In genomic region chr19:40798223-40798996, GRCh38 we compare ENCODE assay signal across 8 cellular contexts. TPM values are rescaled to one million over a fixed set of nuclear protein-coding genes. Genes with fewer than 3 reads are reported as not detected.
DNase-seq lines count a peak whose midpoint lies in the region; ATAC-seq and TF ChIP-seq lines count a peak whose summit lies in the region.

No MANE protein-coding gene starts in this region.

- H3K27ac ChIP-seq in CD8-positive, alpha-beta T cell (ENCODE audit: low read depth, low read length): peak overlapping the region; percentile 97
- H3K27ac ChIP-seq in duodenal mucosa (ENCODE audit: low read depth, low read length): peak overlapping the region; percentile 82

- H3K27ac Mint-ChIP-seq in CD8-positive, alpha-beta T cell: peak overlapping the region; percentile 97

- peaks cover 50% of the 10 kb centered on the region for H3K4me1 Mint-ChIP-seq in CD8-positive, alpha-beta T cell (ENCODE audit: low read depth)

- no peaks in the 10 kb centered on the region for H3K9me3 Mint-ChIP-seq in CD8-positive, alpha-beta T cell

- peak; percentile 56 for TF ChIP-seq CTCF in CD8-positive, alpha-beta T cell (IDR thresholded peaks at IDR 0.05)
- TF ChIP-seq CTCF in lower leg skin (IDR thresholded peaks at IDR 0.05): peak in 1 of 3 donors; percentile 15

- H3K27me3 ChIP-seq in CD8-positive, alpha-beta T cell (ENCODE audit: insufficient read depth, low read length): no peaks in the 10 kb centered on the region
- H3K27me3 ChIP-seq in duodenal mucosa (ENCODE audit: control insufficient read depth in 1 of 2, insufficient read depth in 2 of 2, low read length in 2 of 2): no peaks in the 10 kb centered on the region

- no peaks in the 10 kb centered on the region for H3K9me3 ChIP-seq in CD8-positive, alpha-beta T cell (ENCODE audit: low read length)
- no peaks in the 10 kb centered on the region for H3K9me3 ChIP-seq in duodenal mucosa (ENCODE audit: control insufficient read depth in 1 of 2, low read length in 2 of 2)

- no peaks in the 10 kb centered on the region for H3K27me3 Mint-ChIP-seq in CD8-positive, alpha-beta T cell (ENCODE audit: low read depth)

- peak overlapping the region; percentile 91 for H3K4me3 ChIP-seq in CD8-positive, alpha-beta T cell (ENCODE audit: low read depth, low read length)
- H3K4me3 ChIP-seq in duodenal mucosa (ENCODE audit: low read depth in 1 of 2, low read length in 2 of 2) (peak overlapping the region; percentile 66 to 73), lower leg skin (ENCODE audit: low read depth, poor library complexity, severe bottlenecking) (peak overlapping the region; percentile 15)

- CTCF ChIA-PET in CD8-positive, alpha-beta T cell (lab: Charles Lee): interaction anchor here (0.6 to 3.8 kb wide), 9 partner anchors 8 to 118 kb away, joined by 3 to 14 read pairs (median 5); partner anchors contain the start of gene RAB4B

- no peaks in the 10 kb centered on the region for H3K36me3 ChIP-seq in CD8-positive, alpha-beta T cell (ENCODE audit: insufficient read depth, low read length)
- peaks cover 0 to 19% of the 10 kb centered on the region in 2 donors for H3K36me3 ChIP-seq in duodenal mucosa (ENCODE audit: control insufficient read depth in 1 of 2, insufficient read depth in 2 of 2, low read length in 2 of 2)

- H3K4me3 Mint-ChIP-seq in CD8-positive, alpha-beta T cell: peak overlapping the region; percentile 98

- intact Hi-C loops in CD8-positive, alpha-beta T cell (cut with DNase I, micrococcal nuclease): loop anchor here (1.0 to 5.0 kb wide), 9 partner anchors 9 to 464 kb away; partner anchors contain the start of genes ACTMAP (in 2 of the 2), RAB4B (in 2 of the 2), HNRNPUL1 (in 1 of the 2) and ITPKC (in 1 of the 2)
- intact Hi-C loops in lower leg skin (cut with DNase I; ENCODE audit: low total_unique reads): no loop called here

- WGBS in lower leg skin, 2 donors: 1% methylated on average over 50 to 53 of the region's 53 CpGs

- POLR2A ChIA-PET in CD8-positive, alpha-beta T cell (lab: Charles Lee): interaction anchor here (0.7 to 4.0 kb wide), 13 partner anchors 9 to 466 kb away, joined by 3 to 75 read pairs (median 4); partner anchors contain the start of genes ACTMAP, COQ8B, HNRNPUL1 and RAB4B

- peaks cover 45% of the 10 kb centered on the region for H3K4me1 ChIP-seq in CD8-positive, alpha-beta T cell (ENCODE audit: insufficient read depth, low read length)
- peaks cover 45 to 46% of the 10 kb centered on the region in 2 donors for H3K4me1 ChIP-seq in duodenal mucosa (ENCODE audit: control insufficient read depth in 1 of 2, insufficient read depth in 2 of 2, low read length in 2 of 2)

- peak overlapping the region; percentile 23 to 64 for H3K9ac ChIP-seq in duodenal mucosa (ENCODE audit: low read depth in 1 of 2, low read length in 2 of 2)

- peak; percentile 82 for ATAC-seq in CD8-positive, alpha-beta T cell
- peak; percentile 68 for ATAC-seq in GM19438 (IDR thresholded peaks at IDR 0.05; ENCODE audit: low read depth, unreplicated experiment)
- ATAC-seq in HG03575 (IDR thresholded peaks at IDR 0.05; ENCODE audit: extremely low read depth, insufficient number of reproducible peaks, low FRiP score, unreplicated experiment): peak; percentile 35

- no peak for TF ChIP-seq POLR2A in lower leg skin (IDR thresholded peaks at IDR 0.05)

- peak; percentile 100 for DNase-seq in CD8-positive, alpha-beta T cell
- DNase-seq in NCI-H774 (lab: John Stamatoyannopoulos, UW) (peak; percentile 99), lower leg skin (ENCODE audit: low spot score in 2 of 2) (peak; percentile 100)
- peak; percentile 100 for DNase-seq in activated CD4-positive, alpha-beta T cell treated with anti-CD3 and anti-CD28 coated beads, Interleukin-2, amount 50 U/mL, for 48 hours
- DNase-seq in stimulated activated CD4-positive, alpha-beta T cell treated with anti-CD3 and anti-CD28 coated beads, Interleukin-4, amount 100 ng/mL, for 4 hours: peak; percentile 100

- H3K36me3 Mint-ChIP-seq in CD8-positive, alpha-beta T cell: peaks cover 39% of the 10 kb centered on the region

RNA-seq across cellular contexts. Expression of gene EGLN2, which starts 0.6 kb away (rescaled TPM):
- total RNA-seq in CD8-positive, alpha-beta T cell: 100 to 1,000 TPM; 137 to 138 TPM
- total RNA-seq in lower leg skin: 10 to 100 TPM; 34.4 to 52.8 (median 45.1) TPM

RNA-seq across cellular contexts. Expression of gene RAB4B, which starts 20.4 kb away (rescaled TPM):
- total RNA-seq in CD8-positive, alpha-beta T cell: 10 to 100 TPM; 19.9 to 21.3 TPM
- 10 to 100 TPM; 18.7 to 22.8 (median 19.7) TPM for total RNA-seq in lower leg skin

RNA-seq across cellular contexts. Expression of gene MIA, which starts 23.1 kb away (rescaled TPM):
- total RNA-seq in CD8-positive, alpha-beta T cell: not detected
- 10 to 100 TPM; 10.4 to 17.0 (median 12.9) TPM for total RNA-seq in lower leg skin

RNA-seq across cellular contexts. Expression of gene SNRPA, which starts 47.4 kb away (rescaled TPM):
- total RNA-seq in CD8-positive, alpha-beta T cell: 10 to 100 TPM; 68.3 to 88.2 TPM
- total RNA-seq in lower leg skin: 10 to 100 TPM; 18.0 to 52.4 (median 44.9) TPM

RNA-seq across cellular contexts. Expression of gene ACTMAP, which starts 48.1 kb away (rescaled TPM):
- total RNA-seq in CD8-positive, alpha-beta T cell: 1 to 10 TPM; 3.5 to 3.8 TPM
- total RNA-seq in lower leg skin: 1 to 10 TPM; 4.1 to 8.5 (median 4.6) TPM

Comparison
In these comparisons a context has a peak if more than half of its experiments do, and no peak if none do; other contexts are left out.
1. Peak in every context shown above with its lines: DNase-seq, ATAC-seq, H3K4me3 ChIP-seq and H3K27ac ChIP-seq.
2. H3K4me3 ChIP-seq: peak in every context shown above with its lines; median percentile 91 in CD8-positive, alpha-beta T cell; 70 in duodenal mucosa; 15 in lower leg skin.
3. RNA of gene MIA, which starts 23.1 kb away (total RNA-seq): 10.4 to 17.0 TPM in lower leg skin; not detected in CD8-positive, alpha-beta T cell; every median in the first group is over 10 times any median in the second.